In genomic region chr6:69155467-69155866, GRCh38 we compare ENCODE assay signal across 1 cellular context.
TF ChIP-seq lines count a peak whose summit lies in the region.

No MANE protein-coding gene starts in this region.

TF ChIP-seq in IMR-90, 13 proteins besides CTCF, POLR2A, EP300 and RAD21 (continued from another document):
- TF ChIP-seq ELK1 (IDR thresholded peaks at IDR 0.05; ENCODE audit: borderline replicate concordance, low read depth, low read length) (no peak), RFX5 (IDR thresholded peaks at IDR 0.05; ENCODE audit: low read depth, low read length) (no peak)
